Comparison of ENCODE assay signal across 13 cellular contexts in the genomic region with DNA sequence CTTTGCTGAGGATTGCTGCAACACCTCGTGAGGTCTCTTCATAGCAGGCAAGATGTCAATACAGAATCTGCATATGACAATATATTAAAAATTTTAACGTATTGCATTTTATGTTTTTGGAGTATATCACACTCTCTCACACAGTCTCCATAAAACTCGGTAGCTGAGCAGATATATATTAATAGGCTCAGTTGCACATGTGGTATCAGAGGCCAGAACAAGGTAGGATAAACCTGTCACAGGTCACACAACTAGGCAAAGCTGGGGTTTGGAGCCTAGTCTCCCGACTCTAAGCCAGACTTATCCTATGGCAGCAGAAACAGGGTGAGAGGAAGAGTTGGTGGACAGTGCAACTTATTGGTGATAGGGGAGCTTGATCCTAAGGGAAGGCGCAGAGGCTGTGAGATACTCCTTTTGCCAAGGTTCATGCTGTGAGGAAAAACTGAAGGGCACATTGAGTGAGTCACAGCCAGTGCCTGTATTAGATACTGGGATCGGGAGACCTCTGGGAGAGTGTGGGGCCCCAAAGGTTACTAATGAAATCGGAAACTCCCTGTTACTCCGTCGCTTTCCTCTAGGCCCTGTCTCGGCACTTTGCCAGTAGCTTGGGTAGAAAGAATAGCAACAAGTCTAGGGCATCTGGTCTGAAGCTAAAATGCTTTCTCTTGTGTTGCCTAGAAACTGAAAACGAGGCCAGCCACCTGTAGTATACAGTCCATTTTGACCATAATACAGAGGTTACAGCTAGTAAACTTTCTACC.
DNase-seq lines count a peak whose midpoint lies in the region; ATAC-seq and TF ChIP-seq lines count a peak whose summit lies in the region.
"Had no signal": no experiment of that assay in that cellular context is flagged by ENCODE, and none has a peak within 500 bp of the region (broad histone marks: within the 10 kb centered on the region; RNA-seq: fewer than 3 reads in every experiment).

No MANE protein-coding gene starts in this region.

- H3K4me1 ChIP-seq in Panc1 (ENCODE audit: control insufficient read depth, insufficient read depth, low read length), result peaks cover 7% of the 10 kb centered on the region

- TF ChIP-seq CTCF in Panc1 (IDR thresholded peaks at IDR 0.05) (no peak), progenitor cell of endocrine pancreas (IDR thresholded peaks at IDR 0.05; ENCODE audit: unreplicated experiment) (no peak)
- no peak for TF ChIP-seq CTCF in CD4-positive, alpha-beta T cell (IDR thresholded peaks at IDR 0.05)

- H3K36me3 Mint-ChIP-seq in progenitor cell of endocrine pancreas (ENCODE audit: insufficient read depth), result peaks cover 6% of the 10 kb centered on the region
- no peaks in the 10 kb centered on the region for H3K36me3 Mint-ChIP-seq in CD4-positive, alpha-beta T cell (ENCODE audit: low read depth)

- peak overlapping the region; percentile 39; the same call in 1 of the 2 replicates for H3K27ac ChIP-seq in Panc1 (ENCODE audit: low read length)
- H3K27ac ChIP-seq in CD4-positive, alpha-beta T cell (ENCODE audit: low read depth, low read length), result no peak overlapping the region
- H3K27ac ChIP-seq: cardiac muscle cell had no signal

- peak; percentile 78 for ATAC-seq in Panc1
- no peak for ATAC-seq in CD4-positive, alpha-beta T cell (ENCODE audit: poor library complexity)
- ATAC-seq in GM21515 (IDR thresholded peaks at IDR 0.05; ENCODE audit: unreplicated experiment), result no peak

- in situ Hi-C loops in Panc1 (cut with HindIII; ENCODE audit: low pct_unique_long_range_greater_than_20kb, low sequenced_read_pairs), result no loop called here

- no peak overlapping the region for H3K4me3 Mint-ChIP-seq in progenitor cell of endocrine pancreas (ENCODE audit: low read depth)
- H3K4me3 Mint-ChIP-seq in CD4-positive, alpha-beta T cell, result no peak overlapping the region

- peaks cover 12% of the 10 kb centered on the region for H3K4me1 Mint-ChIP-seq in progenitor cell of endocrine pancreas (ENCODE audit: low read depth)
- H3K4me1 Mint-ChIP-seq in CD4-positive, alpha-beta T cell (ENCODE audit: low read depth), result no peaks in the 10 kb centered on the region

- DNase-seq in DMS53 treated with DMSO at 0.1 percent for 48 hours (lab: John Stamatoyannopoulos, UW; ENCODE audit: unreplicated experiment) (peak; percentile 12), Panc1 (ENCODE audit: low read depth, low spot score) (no peak), fibroblast of the conjunctiva (ENCODE audit: low read depth) (peak; percentile 52), progenitor cell of endocrine pancreas (ENCODE audit: low spot score, unreplicated experiment) (no peak), mucosa of gallbladder (ENCODE audit: low spot score) (no peak)
- no peak for DNase-seq in CD4-positive, alpha-beta T cell
- DNase-seq in activated CD4-positive, alpha-beta T cell treated with anti-CD3 and anti-CD28 coated beads, Interleukin-2, amount 50 U/mL, for 4 hours, result no peak
- DNase-seq: activated CD4-positive, alpha-beta T cell treated with anti-CD3 and anti-CD28 coated beads for 1 hour; GF-D8; NCI-H1092 treated with DMSO at 0.1 percent for 48 hours; NCI-H82 had no signal

- H3K9me3 ChIP-seq in Panc1 (ENCODE audit: control insufficient read depth, insufficient read depth, low read depth, low read length), result no peaks in the 10 kb centered on the region
- no peaks in the 10 kb centered on the region for H3K9me3 ChIP-seq in CD4-positive, alpha-beta T cell (ENCODE audit: control insufficient read depth, low read length)

- peak overlapping the region; percentile 11 for H3K27ac Mint-ChIP-seq in progenitor cell of endocrine pancreas
- no peak overlapping the region for H3K27ac Mint-ChIP-seq in CD4-positive, alpha-beta T cell

- CTCF ChIA-PET in Panc1 (lab: Charles Lee), result interaction anchor here (0.6 kb wide), 1 partner anchor 218 kb away, joined by 7 read pairs; no protein-coding TSS in a partner anchor
- CTCF ChIA-PET in CD4-positive, alpha-beta T cell (lab: Charles Lee), result no interaction called here

- no peaks in the 10 kb centered on the region for H3K9me3 Mint-ChIP-seq in progenitor cell of endocrine pancreas (ENCODE audit: low read depth)
- no peaks in the 10 kb centered on the region for H3K9me3 Mint-ChIP-seq in CD4-positive, alpha-beta T cell

- no peaks in the 10 kb centered on the region for H3K36me3 ChIP-seq in Panc1 (ENCODE audit: control insufficient read depth, insufficient read depth, low read length)
- H3K36me3 ChIP-seq: cardiac muscle cell had no signal

- H3K27me3 ChIP-seq in Panc1 (ENCODE audit: control insufficient read depth, insufficient read depth, low read length), result no peaks in the 10 kb centered on the region
- no peaks in the 10 kb centered on the region for H3K27me3 ChIP-seq in CD4-positive, alpha-beta T cell (ENCODE audit: control insufficient read depth, insufficient read depth, low read length)
- H3K27me3 ChIP-seq: cardiac muscle cell had no signal

- no peaks in the 10 kb centered on the region for H3K27me3 Mint-ChIP-seq in progenitor cell of endocrine pancreas
- H3K27me3 Mint-ChIP-seq in CD4-positive, alpha-beta T cell, result no peaks in the 10 kb centered on the region

- POLR2A ChIA-PET in Panc1 (lab: Charles Lee), result no interaction called here
- POLR2A ChIA-PET in CD4-positive, alpha-beta T cell (lab: Charles Lee), result no interaction called here

- no peak overlapping the region for H3K4me3 ChIP-seq in Panc1 (ENCODE audit: low read depth in 2 of 2, low read length in 2 of 2)
- H3K4me3 ChIP-seq: cardiac muscle cell had no signal

- intact Hi-C loops in Panc1 (cut with micrococcal nuclease; ENCODE audit: unreplicated experiment), result no loop called here
- intact Hi-C loops in CD4-positive, alpha-beta T cell (cut with DNase I, micrococcal nuclease), result no loop called here

- no TSS peak for BruUV-seq in Panc1 (replicated peaks; lab: Mats Ljungman, UMichigan)

Comparison
In these comparisons a context has a peak if more than half of its experiments do, and no peak if none do; other contexts are left out.
1. DNase-seq: peak in DMS53 treated with DMSO at 0.1 percent for 48 hours (single experiment) and fibroblast of the conjunctiva (single experiment); none in Panc1 (single experiment), progenitor cell of endocrine pancreas (single experiment), CD4-positive, alpha-beta T cell (0 of 10), activated CD4-positive, alpha-beta T cell treated with anti-CD3 and anti-CD28 coated beads, Interleukin-2, amount 50 U/mL, for 4 hours (0 of 2) and mucosa of gallbladder (single experiment).